ENCODE assay signal across 8 cellular contexts in the genomic region with DNA sequence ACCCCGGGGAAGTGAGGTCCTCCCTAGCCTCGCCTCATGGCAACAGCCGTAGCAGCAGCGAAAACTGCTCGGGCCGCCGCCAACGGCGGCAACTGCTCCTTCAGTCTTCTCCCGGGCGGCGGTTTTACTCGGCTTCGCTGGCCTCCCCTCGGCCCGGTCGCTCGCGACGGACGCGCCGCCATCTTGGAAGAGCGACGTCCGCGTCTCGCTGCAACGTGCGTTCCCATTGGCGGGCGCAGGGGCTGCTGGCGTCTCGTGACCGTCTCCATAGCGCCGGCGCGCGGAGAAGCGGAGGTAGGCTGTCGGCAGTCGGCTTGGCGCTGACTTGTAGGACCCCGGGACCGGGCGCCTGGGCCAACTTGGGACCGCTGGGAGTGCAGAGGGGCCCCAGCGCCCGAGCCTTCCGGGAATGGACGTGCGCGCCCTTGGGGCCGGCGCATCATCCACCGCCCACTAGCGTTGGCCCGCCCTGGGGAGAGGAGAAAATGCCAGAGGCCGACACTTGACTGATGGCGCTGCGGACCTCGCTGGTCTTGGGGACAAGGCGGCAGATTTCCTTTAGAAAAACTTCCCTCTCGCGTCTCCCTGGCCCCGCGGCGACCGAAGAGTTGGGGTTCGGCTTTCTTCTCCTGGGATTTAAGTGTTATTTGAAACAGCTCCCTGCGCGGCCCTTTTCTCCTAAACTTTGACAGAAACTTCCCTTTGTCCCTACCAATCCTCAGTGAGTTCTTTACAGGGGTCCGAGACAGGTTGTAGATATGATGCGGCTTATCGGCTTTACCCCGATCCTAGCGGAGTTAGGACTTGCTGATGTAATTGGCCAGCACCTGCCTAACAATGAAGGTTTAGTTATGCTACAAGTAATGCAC. TPM values are rescaled to one million over a fixed set of nuclear protein-coding genes. Genes with fewer than 3 reads are reported as not detected.
A peak's percentile ranks its signal among the peaks of the same experiment; 100 is the strongest.
DNase-seq lines count a peak whose midpoint lies in the region; ATAC-seq and TF ChIP-seq lines count a peak whose summit lies in the region.

A gene with protein sequence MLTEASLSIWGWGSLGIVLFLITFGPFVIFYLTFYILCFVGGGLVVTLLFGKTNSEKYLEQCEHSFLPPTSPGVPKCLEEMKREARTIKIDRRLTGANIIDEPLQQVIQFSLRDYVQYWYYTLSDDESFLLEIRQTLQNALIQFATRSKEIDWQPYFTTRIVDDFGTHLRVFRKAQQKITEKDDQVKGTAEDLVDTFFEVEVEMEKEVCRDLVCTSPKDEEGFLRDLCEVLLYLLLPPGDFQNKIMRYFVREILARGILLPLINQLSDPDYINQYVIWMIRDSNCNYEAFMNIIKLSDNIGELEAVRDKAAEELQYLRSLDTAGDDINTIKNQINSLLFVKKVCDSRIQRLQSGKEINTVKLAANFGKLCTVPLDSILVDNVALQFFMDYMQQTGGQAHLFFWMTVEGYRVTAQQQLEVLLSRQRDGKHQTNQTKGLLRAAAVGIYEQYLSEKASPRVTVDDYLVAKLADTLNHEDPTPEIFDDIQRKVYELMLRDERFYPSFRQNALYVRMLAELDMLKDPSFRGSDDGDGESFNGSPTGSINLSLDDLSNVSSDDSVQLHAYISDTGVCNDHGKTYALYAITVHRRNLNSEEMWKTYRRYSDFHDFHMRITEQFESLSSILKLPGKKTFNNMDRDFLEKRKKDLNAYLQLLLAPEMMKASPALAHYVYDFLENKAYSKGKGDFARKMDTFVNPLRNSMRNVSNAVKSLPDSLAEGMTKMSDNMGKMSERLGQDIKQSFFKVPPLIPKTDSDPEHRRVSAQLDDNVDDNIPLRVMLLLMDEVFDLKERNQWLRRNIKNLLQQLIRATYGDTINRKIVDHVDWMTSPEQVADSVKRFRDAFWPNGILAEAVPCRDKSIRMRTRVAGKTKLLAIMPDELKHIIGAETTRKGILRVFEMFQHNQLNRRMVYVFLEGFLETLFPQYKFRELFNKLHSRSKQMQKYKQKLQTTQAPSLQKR (minus strand): TSS at position 193 of the 869 bp plus-strand sequence. CDS start 199 bp downstream, outside the sequence.

- TF ChIP-seq CTCF in Calu3 (IDR thresholded peaks at IDR 0.05; ENCODE audit: unreplicated experiment), result peak; percentile 37
- TF ChIP-seq CTCF in endodermal cell (conservative IDR thresholded peaks at IDR 0.05), result peak; percentile 51

- ATAC-seq in GM21381 (IDR thresholded peaks at IDR 0.05; ENCODE audit: unreplicated experiment), result peak; percentile 88
- ATAC-seq in activated CD8-positive, alpha-beta memory T cell treated with anti-CD3 and anti-CD28 coated beads, Interleukin-2, amount 10 ng/mL, durations not matched to agents 7 days and 5 days, result peak; percentile 96

- intact Hi-C loops in Calu3 (cut with micrococcal nuclease; ENCODE audit: unreplicated experiment), result no loop called here

- peak within 1 kb of the TSS; percentile 91 for H3K4me3 ChIP-seq in endodermal cell (ENCODE audit: low read length)

- DNase-seq in Calu3 (peak; percentile 97), HUDEP-2 (lab: John Stamatoyannopoulos, UW; ENCODE audit: unreplicated experiment in 76 of 76) (peak; percentile 9 to 95 (median 82)), NOMO-1 treated with dmso at 0.1 percent for 144 hours (lab: John Stamatoyannopoulos, UW; ENCODE audit: unreplicated experiment) (peak; percentile 69), endodermal cell (peak; percentile 98), mesenteric fat pad (ENCODE audit: low spot score) (peak; percentile 97)
- peak; percentile 93 for DNase-seq in activated CD8-positive, alpha-beta memory T cell treated with anti-CD3 and anti-CD28 coated beads, Interleukin-2, amount 10 ng/mL, durations not matched to agents 7 days and 5 days
- peak; percentile 68 for DNase-seq in stimulated activated CD8-positive, alpha-beta memory T cell treated with anti-CD3 and anti-CD28 coated beads, Interleukin-15, amount 100 ng/mL, for 24 hours (ENCODE audit: low read depth)

- no peaks in the 10 kb centered on the region for H3K36me3 ChIP-seq in endodermal cell (ENCODE audit: control insufficient read depth, insufficient read depth, low read length)

- CTCF ChIA-PET in Calu3 (lab: Charles Lee), result interaction anchor here (1.2 kb wide), 1 partner anchor 100 kb away, joined by 3 read pairs; no protein-coding TSS in a partner anchor
- CTCF ChIA-PET in activated CD8-positive, alpha-beta memory T cell treated with anti-CD3 and anti-CD28 coated beads, Interleukin-2, amount 10 ng/mL, durations not matched to agents 7 days and 5 days (lab: Charles Lee), result interaction anchor here (0.7 to 1.1 kb wide), 4 partner anchors 12 to 178 kb away, joined by 3 to 4 read pairs (median 3); no protein-coding TSS in a partner anchor

- H3K27ac Mint-ChIP-seq in Calu3 (ENCODE audit: unreplicated experiment), result peak within 1 kb of the TSS; percentile 94
- peak within 1 kb of the TSS; percentile 90 for H3K27ac Mint-ChIP-seq in activated CD8-positive, alpha-beta memory T cell treated with anti-CD3 and anti-CD28 coated beads, Interleukin-2, amount 10 ng/mL, durations not matched to agents 7 days and 5 days
- H3K27ac Mint-ChIP-seq in endodermal cell, result peak within 1 kb of the TSS; percentile 99

- TSS peak; percentile 68 for BruUV-seq in Calu3 (replicated peaks; lab: Mats Ljungman, UMichigan)

- WGBS in endodermal cell (ENCODE audit: insufficient coverage in 1 of 2, insufficient read length in 1 of 2), 2 experiments, result 0 to 1% methylated on average over 34 to 78 of the region's 78 CpGs

- peak within 1 kb of the TSS; percentile 91 for H3K9ac ChIP-seq in endodermal cell (ENCODE audit: extremely low read depth, low read length, poor library complexity, severe bottlenecking)

- H3K4me1 ChIP-seq in endodermal cell (ENCODE audit: control insufficient read depth, insufficient read depth, low read length), result peaks cover 5% of the 10 kb centered on the region

- no peaks in the 10 kb centered on the region for H3K27me3 Mint-ChIP-seq in Calu3 (ENCODE audit: unreplicated experiment)
- peaks cover 14% of the 10 kb centered on the region for H3K27me3 Mint-ChIP-seq in activated CD8-positive, alpha-beta memory T cell treated with anti-CD3 and anti-CD28 coated beads, Interleukin-2, amount 10 ng/mL, durations not matched to agents 7 days and 5 days
- H3K27me3 Mint-ChIP-seq in endodermal cell (ENCODE audit: insufficient read depth), result peaks cover 2% of the 10 kb centered on the region

- peaks cover 32% of the 10 kb centered on the region for H3K36me3 Mint-ChIP-seq in Calu3 (ENCODE audit: insufficient read depth, unreplicated experiment)
- peaks cover 5% of the 10 kb centered on the region for H3K36me3 Mint-ChIP-seq in activated CD8-positive, alpha-beta memory T cell treated with anti-CD3 and anti-CD28 coated beads, Interleukin-2, amount 10 ng/mL, durations not matched to agents 7 days and 5 days
- H3K36me3 Mint-ChIP-seq in endodermal cell (ENCODE audit: low read depth), result no peaks in the 10 kb centered on the region

- H3K4me3 Mint-ChIP-seq in Calu3 (ENCODE audit: low read depth, unreplicated experiment) (peak within 1 kb of the TSS; percentile 95), endodermal cell (peak within 1 kb of the TSS; percentile 95)
- peak within 1 kb of the TSS; percentile 94 for H3K4me3 Mint-ChIP-seq in activated CD8-positive, alpha-beta memory T cell treated with anti-CD3 and anti-CD28 coated beads, Interleukin-2, amount 10 ng/mL, durations not matched to agents 7 days and 5 days

- H3K27ac ChIP-seq in endodermal cell (ENCODE audit: low read depth, low read length), result peak within 1 kb of the TSS; percentile 78

- H3K4me1 Mint-ChIP-seq in Calu3 (ENCODE audit: low read depth, unreplicated experiment), result peaks cover 32% of the 10 kb centered on the region
- H3K4me1 Mint-ChIP-seq in activated CD8-positive, alpha-beta memory T cell treated with anti-CD3 and anti-CD28 coated beads, Interleukin-2, amount 10 ng/mL, durations not matched to agents 7 days and 5 days, result peaks cover 37% of the 10 kb centered on the region
- H3K4me1 Mint-ChIP-seq in endodermal cell, result peaks cover 18% of the 10 kb centered on the region

- no peaks in the 10 kb centered on the region for H3K27me3 ChIP-seq in endodermal cell (ENCODE audit: control insufficient read depth, insufficient read depth, low read length, poor library complexity, severe bottlenecking)

- H3K9me3 ChIP-seq in endodermal cell (ENCODE audit: control insufficient read depth, low read length), result no peaks in the 10 kb centered on the region

- H3K9me3 Mint-ChIP-seq in Calu3 (ENCODE audit: low read depth, unreplicated experiment), result no peaks in the 10 kb centered on the region
- no peaks in the 10 kb centered on the region for H3K9me3 Mint-ChIP-seq in activated CD8-positive, alpha-beta memory T cell treated with anti-CD3 and anti-CD28 coated beads, Interleukin-2, amount 10 ng/mL, durations not matched to agents 7 days and 5 days (ENCODE audit: low read depth)
- no peaks in the 10 kb centered on the region for H3K9me3 Mint-ChIP-seq in endodermal cell

RNA-seq across cellular contexts. Expression of the gene that starts here (rescaled TPM):
- total RNA-seq in Calu3 (2022) (69.3 and 71.9 TPM in 2 replicates), endodermal cell (10 to 100 TPM; 32.8 to 38.8 TPM), mesenteric fat pad (65.8 TPM)
- 10 to 100 TPM; 19.5 to 24.4 TPM for total RNA-seq in activated CD8-positive, alpha-beta memory T cell treated with anti-CD3 and anti-CD28 coated beads, Interleukin-2, amount 10 ng/mL, durations not matched to agents 7 days and 5 days
- polyA plus RNA-seq in endodermal cell (2013, experiment 1 of 2), result 24.1 TPM
- polyA plus RNA-seq in endodermal cell (2013, experiment 2 of 2), result 20.2 TPM

Comparison
In these comparisons a context has a peak if more than half of its experiments do, and no peak if none do; other contexts are left out.
1. Peak in every context shown above with its lines: DNase-seq, ATAC-seq, H3K4me3 ChIP-seq and H3K27ac ChIP-seq.